ENCODE assay signal across 8 cellular contexts in the genomic region with DNA sequence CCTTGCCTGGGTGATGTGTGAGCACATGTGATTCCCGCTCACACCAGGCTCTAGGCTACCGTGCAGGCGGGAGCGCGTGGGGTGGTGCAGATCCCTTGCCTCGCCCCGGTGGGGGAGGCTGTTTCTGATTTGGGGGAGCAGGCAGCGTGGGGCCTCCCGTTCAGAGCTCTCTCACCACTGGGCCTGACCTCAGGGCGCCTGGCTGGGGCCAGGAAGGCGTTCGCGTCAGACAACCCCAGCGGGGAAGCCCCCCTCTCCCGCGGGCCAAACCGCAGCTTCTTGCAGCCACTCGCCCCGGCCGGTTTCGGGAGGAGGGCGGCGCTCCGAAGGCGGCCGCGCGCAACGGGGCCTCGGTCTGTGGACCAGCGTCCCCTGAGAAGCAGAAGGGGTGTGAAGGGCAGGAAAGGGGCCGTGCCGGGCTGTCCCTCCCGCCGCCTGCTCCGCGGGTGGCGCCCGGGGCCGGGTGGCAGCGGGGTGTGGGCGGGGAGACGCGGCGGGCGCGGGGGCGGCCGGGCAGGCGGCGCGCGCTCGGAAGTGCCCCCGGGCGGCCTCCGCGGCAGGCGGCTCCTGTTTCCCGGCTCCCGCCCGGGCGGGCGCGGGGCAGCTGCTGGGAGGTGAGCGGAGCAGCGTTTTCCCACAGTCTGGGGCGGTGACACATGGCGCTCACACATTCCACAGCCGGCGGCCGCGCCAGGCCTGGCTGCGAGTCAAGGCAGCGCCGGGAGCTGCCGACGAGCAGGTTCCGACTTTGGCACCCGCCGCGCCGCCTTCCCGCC.
DNase-seq lines count a peak whose midpoint lies in the region; ATAC-seq and TF ChIP-seq lines count a peak whose summit lies in the region.

No MANE protein-coding gene starts in this region.

- 0% methylated on average over 3 of the region's 84 CpGs for WGBS in right lobe of liver (ENCODE audit: insufficient coverage, low coverage, low lambda C conversion rate, missing lambda C conversion rate)

- H3K36me3 ChIP-seq in right lobe of liver, result no peaks in the 10 kb centered on the region

- in situ Hi-C loops in ACHN (cut with HindIII; ENCODE audit: low pct_ligation_motif_present, low pct_unique_long_range_greater_than_20kb, low sequenced_read_pairs), result no loop called here

- H3K4me1 Mint-ChIP-seq in dendritic cell treated with granulocyte-macrophage colony-stimulating factor and Interleukin-4, amounts not matched to agents 40 ng/mL and 50 ng/mL, for 4 days (ENCODE audit: low read depth), result peaks cover 35% of the 10 kb centered on the region

- peaks cover 15% of the 10 kb centered on the region for H3K9me3 Mint-ChIP-seq in dendritic cell treated with granulocyte-macrophage colony-stimulating factor and Interleukin-4, amounts not matched to agents 40 ng/mL and 50 ng/mL, for 4 days

- peak overlapping the region; percentile 31 to 62 (median 59) for H3K4me3 ChIP-seq in right lobe of liver

- peak; percentile 66 for TF ChIP-seq POLR2A in right lobe of liver (IDR thresholded peaks at IDR 0.05)

- H3K4me1 ChIP-seq in right lobe of liver, result peaks cover 0 to 37% (median 19%) of the 10 kb centered on the region in 4 donors

- ATAC-seq in GM18517 (IDR thresholded peaks at IDR 0.05; ENCODE audit: unreplicated experiment), result peak; percentile 92
- ATAC-seq in HG02981 (IDR thresholded peaks at IDR 0.05; ENCODE audit: unreplicated experiment), result peak; percentile 85
- peak; percentile 58 to 78 (median 69) for ATAC-seq in right lobe of liver

- peak overlapping the region; percentile 72 for H3K4me3 Mint-ChIP-seq in dendritic cell treated with granulocyte-macrophage colony-stimulating factor and Interleukin-4, amounts not matched to agents 40 ng/mL and 50 ng/mL, for 4 days

- peak overlapping the region; percentile 83 to 94 (median 87) for H3K27ac ChIP-seq in right lobe of liver

- H3K36me3 Mint-ChIP-seq in dendritic cell treated with granulocyte-macrophage colony-stimulating factor and Interleukin-4, amounts not matched to agents 40 ng/mL and 50 ng/mL, for 4 days (ENCODE audit: low read depth), result no peaks in the 10 kb centered on the region

- no peaks in the 10 kb centered on the region for H3K9me3 ChIP-seq in right lobe of liver

- H3K27me3 ChIP-seq in right lobe of liver, result no peaks in the 10 kb centered on the region

- H3K27ac Mint-ChIP-seq in dendritic cell treated with granulocyte-macrophage colony-stimulating factor and Interleukin-4, amounts not matched to agents 40 ng/mL and 50 ng/mL, for 4 days, result peak overlapping the region; percentile 37

- DNase-seq in ACHN, result peak; percentile 82
- peak; percentile 77 for DNase-seq in NCI-H2107 (lab: John Stamatoyannopoulos, UW)
- peak; percentile 50 to 67 for DNase-seq in activated CD4-positive, alpha-beta T cell treated with anti-CD3 and anti-CD28 coated beads for 4 hours
- DNase-seq in right lobe of liver, result peak; percentile 91 to 93 (median 92)
- peak; percentile 65 for DNase-seq in stimulated activated CD4-positive, alpha-beta T cell treated with anti-CD3 and anti-CD28 coated beads, Interleukin-4, amount 100 ng/mL, for 1 hour

- peak in 2 of 4 donors; percentile 4 to 11 for TF ChIP-seq CTCF in right lobe of liver (IDR thresholded peaks at IDR 0.05)

- peaks cover 74% of the 10 kb centered on the region for H3K27me3 Mint-ChIP-seq in dendritic cell treated with granulocyte-macrophage colony-stimulating factor and Interleukin-4, amounts not matched to agents 40 ng/mL and 50 ng/mL, for 4 days

- intact Hi-C loops in dendritic cell treated with granulocyte-macrophage colony-stimulating factor and Interleukin-4, amounts not matched to agents 40 ng/mL and 50 ng/mL, for 4 days (cut with micrococcal nuclease), result no loop called here
- intact Hi-C loops in right lobe of liver (cut with DNase I), result loop anchor here in 1 of 2 donors (10.0 kb wide), 1 partner anchor 64 kb away; the partner anchor contains the start of gene HES1

Comparison
In these comparisons a context has a peak if more than half of its experiments do, and no peak if none do; other contexts are left out.
1. Peak in every context shown above with its lines: DNase-seq, ATAC-seq, H3K4me3 ChIP-seq and H3K27ac ChIP-seq.